16 cellular contexts compared by ENCODE assay signal in genomic region chr9:114028646-114029045, GRCh38. TPM values are rescaled to one million over a fixed set of nuclear protein-coding genes. Genes with fewer than 3 reads are reported as not detected.
"Had no signal": no experiment of that assay in that cellular context is flagged by ENCODE, and none has a peak within 500 bp of the region (broad histone marks: within the 10 kb centered on the region; RNA-seq: fewer than 3 reads in every experiment).

No MANE protein-coding gene starts in this region.

- DNase-seq: activated CD4-positive, alpha-beta memory T cell treated with anti-CD3 and anti-CD28 coated beads for 36 hours; activated CD4-positive, CD25-positive, alpha-beta regulatory T cell treated with anti-CD3 and anti-CD28 coated beads, Interleukin-2, amount 50 U/mL, for 72 hours; activated naive CD4-positive, alpha-beta T cell treated with anti-CD3 and anti-CD28 coated beads, Interleukin-2, amount 50 U/mL, for 16 hours; activated T-cell treated with anti-CD3 and anti-CD28 coated beads for 4 hours; dermis blood vessel endothelial cell; glutamatergic neuron; mammary epithelial cell; ovary; stimulated activated CD4-positive, alpha-beta T cell treated with anti-CD3 and anti-CD28 coated beads, Interleukin-4, amount 100 ng/mL, for 4 hours had no signal

- H3K4me3 Mint-ChIP-seq: activated CD4-positive, alpha-beta memory T cell treated with anti-CD3 and anti-CD28 coated beads for 36 hours; activated T-helper 17 cell treated with anti-CD3 and anti-CD28 coated beads, Interleukin-2, amount 50 U/mL, for 72 hours; central memory CD8-positive, alpha-beta T cell; natural killer cell treated with Interleukin-12 subunit alpha and Interleukin-12 subunit beta and Interleukin-15 and Interleukin-18, amount 100 ng/mL, for 72 hours had no signal

- H3K4me1 Mint-ChIP-seq: activated T-helper 17 cell treated with anti-CD3 and anti-CD28 coated beads, Interleukin-2, amount 50 U/mL, for 72 hours; central memory CD8-positive, alpha-beta T cell had no signal

- ATAC-seq: activated T-helper 17 cell treated with anti-CD3 and anti-CD28 coated beads, Interleukin-2, amount 50 U/mL, for 72 hours; esophagus mucosa had no signal

- H3K4me3 ChIP-seq: adrenal gland, ovary had no signal

- H3K27ac ChIP-seq: adrenal gland, ovary had no signal

- H3K27me3 Mint-ChIP-seq: activated CD4-positive, alpha-beta memory T cell treated with anti-CD3 and anti-CD28 coated beads for 36 hours; natural killer cell treated with Interleukin-12 subunit alpha and Interleukin-12 subunit beta and Interleukin-15 and Interleukin-18, amount 100 ng/mL, for 72 hours had no signal

- H3K27ac Mint-ChIP-seq: activated CD4-positive, alpha-beta memory T cell treated with anti-CD3 and anti-CD28 coated beads for 36 hours; activated T-helper 17 cell treated with anti-CD3 and anti-CD28 coated beads, Interleukin-2, amount 50 U/mL, for 72 hours; natural killer cell treated with Interleukin-12 subunit alpha and Interleukin-12 subunit beta and Interleukin-15 and Interleukin-18, amount 100 ng/mL, for 72 hours had no signal

RNA-seq across cellular contexts. Expression of gene AMBP, which starts 49.5 kb away (rescaled TPM):
- total RNA-seq: activated CD4-positive, alpha-beta memory T cell treated with anti-CD3 and anti-CD28 coated beads for 36 hours; activated T-helper 17 cell treated with anti-CD3 and anti-CD28 coated beads, Interleukin-2, amount 50 U/mL, for 72 hours; fibroblast of villous mesenchyme; mammary epithelial cell; natural killer cell treated with Interleukin-12 subunit alpha and Interleukin-12 subunit beta and Interleukin-15 and Interleukin-18, amount 100 ng/mL, for 72 hours; SK-MEL-5 had no signal
